In genomic region chr5:115544371-115545064, GRCh38 we compare ENCODE assay signal across 8 cellular contexts. TPM values are rescaled to one million over a fixed set of nuclear protein-coding genes. Genes with fewer than 3 reads are reported as not detected.
DNase-seq lines count a peak whose midpoint lies in the region; ATAC-seq, FAIRE-seq and TF ChIP-seq lines count a peak whose summit lies in the region.

Gene FEM1C, minus strand, starts transcription at chr5:115544775. Its CDS starts 1,282 bp downstream, at chr5:115543493.

- peak; percentile 94 for ATAC-seq in GM19351 (IDR thresholded peaks at IDR 0.05; ENCODE audit: unreplicated experiment)
- peak; percentile 97 for ATAC-seq in HG03521 (IDR thresholded peaks at IDR 0.05; ENCODE audit: unreplicated experiment)
- peak; percentile 97 for ATAC-seq in HepG2

- H3K27me3 ChIP-seq in BLaER1 treated with 17β-estradiol and CSF1 and Interleukin-3, amounts not matched to agents 10 nM and 100 nM, result no peaks in the 10 kb centered on the region
- H3K27me3 ChIP-seq in HepG2 (ENCODE audit: control insufficient read depth in 1 of 2, insufficient read depth in 2 of 2, low read length in 2 of 2), result no peaks in the 10 kb centered on the region; a peak in 1 of 5 replicates

- H3K9ac ChIP-seq in BLaER1 treated with 17β-estradiol and CSF1 and Interleukin-3, amounts not matched to agents 10 nM and 100 nM, result peak within 1 kb of the TSS; percentile 96 to 99 (median 99)
- peak within 1 kb of the TSS; percentile 95 for H3K9ac ChIP-seq in HepG2 (ENCODE audit: insufficient read depth, low read depth, low read length)

- peaks cover 25 to 38% (median 30%) of the 10 kb centered on the region in 11 experiments for H3K9me3 ChIP-seq in BLaER1 treated with 17β-estradiol and CSF1 and Interleukin-3, amounts not matched to agents 10 nM and 100 nM (replicated peaks in 1 of 11)
- H3K9me3 ChIP-seq in HepG2 (ENCODE audit: low read length), result peaks cover 6% of the 10 kb centered on the region

- H2AFZ ChIP-seq in HepG2 (ENCODE audit: low read length), result peak within 1 kb of the TSS; percentile 46

- H3K9me3 Mint-ChIP-seq in dendritic cell treated with granulocyte-macrophage colony-stimulating factor and Interleukin-4, amounts not matched to agents 40 ng/mL and 50 ng/mL, for 4 days, result no peaks in the 10 kb centered on the region

- peaks cover 28 to 49% (median 41%) of the 10 kb centered on the region in 11 experiments for H4K20me1 ChIP-seq in BLaER1 treated with 17β-estradiol and CSF1 and Interleukin-3, amounts not matched to agents 10 nM and 100 nM
- peaks cover 38% of the 10 kb centered on the region for H4K20me1 ChIP-seq in HepG2 (ENCODE audit: insufficient read depth, low read length)

- peak within 1 kb of the TSS; percentile 86 to 100 (median 98) for H3K4me2 ChIP-seq in BLaER1 treated with 17β-estradiol and CSF1 and Interleukin-3, amounts not matched to agents 10 nM and 100 nM
- H3K4me2 ChIP-seq in HepG2 (ENCODE audit: low read depth, low read length), result peak within 1 kb of the TSS; percentile 93

- peak; percentile 26; the same call in 1 of the 2 replicates for TF ChIP-seq CTCF in HepG2 (CRISPR knock-in tag; IDR thresholded peaks at IDR 0.05)

- H3K36me3 ChIP-seq in BLaER1 treated with 17β-estradiol and CSF1 and Interleukin-3, amounts not matched to agents 10 nM and 100 nM, result peaks cover 21 to 45% (median 36%) of the 10 kb centered on the region in 11 experiments
- H3K36me3 ChIP-seq in HepG2 (replicated peaks in 1 of 2; ENCODE audit: control insufficient read depth in 1 of 2, insufficient read depth in 2 of 2, low read length in 2 of 2), result peaks cover 0 to 3% of the 10 kb centered on the region in 2 experiments; a peak in 2 of 5 replicates

- in situ Hi-C loops in HepG2 (cut with HindIII; ENCODE audit: extremely low pct_ligation_motif_present, low pct_unique_long_range_greater_than_20kb), result loop anchor here (5.0 to 10.0 kb wide), 2 partner anchors 43 to 290 kb away; no protein-coding TSS in a partner anchor

- DNase-seq in NCI-H748 (lab: John Stamatoyannopoulos, UW; ENCODE audit: unreplicated experiment), result peak; percentile 97
- DNase-seq in activated CD4-positive, alpha-beta T cell treated with anti-CD3 and anti-CD28 coated beads, Interleukin-2, amount 50 U/mL, for 24 hours (ENCODE audit: low read depth in 1 of 2, low spot score in 1 of 2), result peak; percentile 95
- DNase-seq in HepG2 (ENCODE audit: low spot score), result peak; percentile 91
- peak; percentile 100 for DNase-seq in stimulated activated CD4-positive, alpha-beta T cell treated with anti-CD3 and anti-CD28 coated beads, Interleukin-4, amount 100 ng/mL, for 1 hour

- BruUV-seq in HepG2 (replicated peaks; lab: Mats Ljungman, UMichigan), result no TSS peak

- FAIRE-seq in HepG2 (lab: Jason Lieb, UNC), result peak; percentile 42

- peaks cover 53% of the 10 kb centered on the region for H3K36me3 Mint-ChIP-seq in dendritic cell treated with granulocyte-macrophage colony-stimulating factor and Interleukin-4, amounts not matched to agents 40 ng/mL and 50 ng/mL, for 4 days (ENCODE audit: low read depth)

- TF ChIP-seq POLR2A in HepG2 (IDR thresholded peaks at IDR 0.05; ENCODE audit: insufficient read depth in 1 of 2, low read depth in 2 of 2, low read length in 2 of 2), result peak; percentile 88 to 95

- WGBS in HepG2 (ENCODE audit: low lambda C conversion rate), result 2% methylated on average over 5 of the region's 79 CpGs

- peaks cover 47% of the 10 kb centered on the region for H3K79me2 ChIP-seq in HepG2 (ENCODE audit: insufficient read depth, low read length)

- intact Hi-C loops in dendritic cell treated with granulocyte-macrophage colony-stimulating factor and Interleukin-4, amounts not matched to agents 40 ng/mL and 50 ng/mL, for 4 days (cut with micrococcal nuclease), result loop anchor here (1.0 to 10.0 kb wide), 5 partner anchors 57 to 296 kb away; partner anchors contain the start of genes AP3S1, ATG12 and TMED7
- intact Hi-C loops in HepG2 (cut with micrococcal nuclease; ENCODE audit: unreplicated experiment), result loop anchor here (1.0 to 5.0 kb wide), 2 partner anchors 82 to 298 kb away; partner anchors contain the start of genes AP3S1, ATG12 and TMED7

- no peak for TF ChIP-seq EP300 in HepG2 (IDR thresholded peaks at IDR 0.05; ENCODE audit: low read depth in 2 of 2, low read length in 2 of 2)
- no peak for TF ChIP-seq EP300 in HepG2 (CRISPR knock-in tag; IDR thresholded peaks at IDR 0.05; ENCODE audit: borderline replicate concordance)

- H3K27ac Mint-ChIP-seq in dendritic cell treated with granulocyte-macrophage colony-stimulating factor and Interleukin-4, amounts not matched to agents 40 ng/mL and 50 ng/mL, for 4 days, result peak within 1 kb of the TSS; percentile 99

- H3K27me3 Mint-ChIP-seq in dendritic cell treated with granulocyte-macrophage colony-stimulating factor and Interleukin-4, amounts not matched to agents 40 ng/mL and 50 ng/mL, for 4 days, result peaks cover 1% of the 10 kb centered on the region

- H3K4me1 Mint-ChIP-seq in dendritic cell treated with granulocyte-macrophage colony-stimulating factor and Interleukin-4, amounts not matched to agents 40 ng/mL and 50 ng/mL, for 4 days (ENCODE audit: low read depth), result peaks cover 18% of the 10 kb centered on the region

- TF ChIP-seq RAD21 in HepG2 (CRISPR knock-in tag; IDR thresholded peaks at IDR 0.05), result peak; percentile 30; the same call in 1 of the 2 replicates

- H3K4me1 ChIP-seq in BLaER1 treated with 17β-estradiol and CSF1 and Interleukin-3, amounts not matched to agents 10 nM and 100 nM, result peaks cover 6 to 37% (median 18%) of the 10 kb centered on the region in 10 experiments
- peaks cover 26% of the 10 kb centered on the region for H3K4me1 ChIP-seq in HepG2 (ENCODE audit: insufficient read depth, low read length)

- POLR2A ChIA-PET in HepG2 (lab: Yijun Ruan, JAX), result interaction anchor here (0.6 to 2.3 kb wide), 14 partner anchors 10 to 540 kb away, joined by 3 to 7 read pairs (median 4); partner anchors contain the start of genes CCDC112, COMMD10, TICAM2 and TMED7

- H3K4me3 ChIP-seq in BLaER1 treated with 17β-estradiol and CSF1 and Interleukin-3, amounts not matched to agents 10 nM and 100 nM, result peak within 1 kb of the TSS; percentile 86 to 100 (median 96)
- H3K4me3 ChIP-seq in HepG2 (replicated peaks in 1 of 3; ENCODE audit: insufficient read depth in 1 of 3, low read depth in 2 of 3, low read length in 3 of 3), result peak within 1 kb of the TSS; percentile 87 to 93 (median 91)

- peak within 1 kb of the TSS; percentile 95 to 98 (median 98) for H3K27ac ChIP-seq in BLaER1 treated with 17β-estradiol and CSF1 and Interleukin-3, amounts not matched to agents 10 nM and 100 nM
- peak within 1 kb of the TSS; percentile 93 for H3K27ac ChIP-seq in HepG2 (ENCODE audit: extremely low read length, insufficient read depth, low read length)

- CTCF ChIA-PET in HepG2 (lab: Yijun Ruan, JAX; ENCODE audit: low intra/inter-chr PET ratio, low total read pairs), result no interaction called here

- H3K4me3 Mint-ChIP-seq in dendritic cell treated with granulocyte-macrophage colony-stimulating factor and Interleukin-4, amounts not matched to agents 40 ng/mL and 50 ng/mL, for 4 days, result peak within 1 kb of the TSS; percentile 95

TF ChIP-seq in HepG2, 621 proteins besides CTCF, POLR2A, EP300 and RAD21 (continues in another document):
- TF ChIP-seq ZNF24 (IDR thresholded peaks at IDR 0.05), result no peak
- TF ChIP-seq ZNF12 (CRISPR knock-in tag; IDR thresholded peaks at IDR 0.05), result peak; percentile 100
- peak; percentile 66 for TF ChIP-seq ZNF350 (CRISPR knock-in tag; IDR thresholded peaks at IDR 0.05; ENCODE audit: borderline replicate concordance, low read depth)
- 0 out of 2 replicates have a peak, but pooled peaks have one; percentile 21 for TF ChIP-seq ZNF232 (CRISPR knock-in tag; IDR thresholded peaks at IDR 0.05; ENCODE audit: borderline replicate concordance)
- TF ChIP-seq AHR (CRISPR knock-in tag; IDR thresholded peaks at IDR 0.05), result no peak
- peak; percentile 57; the same call in 1 of the 2 replicates for TF ChIP-seq KLF9 (CRISPR knock-in tag; IDR thresholded peaks at IDR 0.05; ENCODE audit: low read depth)
- no peak for TF ChIP-seq NFE2L1 (CRISPR knock-in tag; IDR thresholded peaks at IDR 0.05; ENCODE audit: borderline replicate concordance)
- peak; percentile 83; the same call in 1 of the 2 replicates for TF ChIP-seq DNMT3B (CRISPR knock-in tag; conservative IDR thresholded peaks at IDR 0.05)
- TF ChIP-seq TERF1 (CRISPR knock-in tag; IDR thresholded peaks at IDR 0.05), result no peak
- TF ChIP-seq ZNF251 (CRISPR knock-in tag; IDR thresholded peaks at IDR 0.05), result 0 out of 2 replicates have a peak, but pooled peaks have one; percentile 56

RNA-seq across cellular contexts. Expression of gene FEM1C, which starts in this region (rescaled TPM):
- 5.5 and 11.1 TPM in 2 replicates for total RNA-seq in HepG2 (2016; rRNA removed; fragmentation: Illumina TruSeq; extraction: Trizol)
- total RNA-seq in HepG2 (2016; cell fraction: cytosol; rRNA removed; fragmentation: Illumina TruSeq; extraction: Trizol; ENCODE audit: low read depth), result 0.61 and 0.62 TPM in 2 replicates
- 5.9 and 10.2 TPM in 2 replicates for total RNA-seq in HepG2 (2016; cell fraction: insoluble cytoplasmic fraction; rRNA removed; fragmentation: Illumina TruSeq; extraction: Trizol)
- total RNA-seq in HepG2 (2016; cell fraction: membrane; rRNA removed; fragmentation: Illumina TruSeq; extraction: Trizol), result 3.9 and 4.5 TPM in 2 replicates
- 10.2 and 10.6 TPM in 2 replicates for total RNA-seq in HepG2 (2016; cell fraction: nucleus; rRNA removed; fragmentation: Illumina TruSeq; extraction: Trizol)
- 6.1 and 8.3 TPM in 2 replicates for polyA plus RNA-seq in HepG2 (2011; rRNA removed)
- polyA plus RNA-seq in HepG2 (2011; cell fraction: cytosol; rRNA removed), result 2.9 and 4.4 TPM in 2 replicates
- 4.6 and 5.1 TPM in 2 replicates for polyA plus RNA-seq in HepG2 (2011; cell fraction: nucleus; rRNA removed)
- 7.4 and 8.4 TPM in 2 replicates for polyA plus RNA-seq in HepG2 (2012)
- polyA plus RNA-seq in HepG2 (2016; cell fraction: cytosol; fragmentation: Illumina TruSeq; extraction: Trizol; ENCODE audit: low read depth), result 0.19 and 0.23 TPM in 2 replicates
- polyA plus RNA-seq in HepG2 (2016; cell fraction: insoluble cytoplasmic fraction; fragmentation: Illumina TruSeq; extraction: Trizol; ENCODE audit: low read depth), result 6.5 and 7.0 TPM in 2 replicates
- 1.5 and 1.7 TPM in 2 replicates for polyA plus RNA-seq in HepG2 (2016; cell fraction: membrane; fragmentation: Illumina TruSeq; extraction: Trizol; ENCODE audit: low read depth)
- 12.4 and 13.4 TPM in 2 replicates for polyA plus RNA-seq in HepG2 (2016; cell fraction: nucleus; fragmentation: Illumina TruSeq; extraction: Trizol; ENCODE audit: insufficient read depth, low read depth)
- polyA minus RNA-seq in HepG2 (2011; rRNA and poly(A)+ RNA removed; ENCODE audit: low replicate concordance), result 6.1 and 8.3 TPM in 2 replicates
- 9.9 and 11.2 TPM in 2 replicates for polyA minus RNA-seq in HepG2 (2011; cell fraction: cytosol; rRNA and poly(A)+ RNA removed)
- polyA minus RNA-seq in HepG2 (2011; cell fraction: nucleus; rRNA and poly(A)+ RNA removed), result 17.0 and 21.4 TPM in 2 replicates

Comparison
In these comparisons a context has a peak if more than half of its experiments do, and no peak if none do; other contexts are left out.
1. Peak in every context shown above with its lines: DNase-seq, ATAC-seq, H3K4me3 ChIP-seq and H3K27ac ChIP-seq.